ENCODE assay signal across 8 cellular contexts in genomic region chr17:75013077-75013391, GRCh38. TPM values are rescaled to one million over a fixed set of nuclear protein-coding genes. Genes with fewer than 3 reads are reported as not detected.
DNase-seq lines count a peak whose midpoint lies in the region; ATAC-seq and TF ChIP-seq lines count a peak whose summit lies in the region.

No MANE protein-coding gene starts in this region.

- H3K27ac ChIP-seq in gastrocnemius medialis: peak overlapping the region; percentile 79 to 87 (median 82)

- TF ChIP-seq CTCF in GM12875 (IDR thresholded peaks at IDR 0.05; ENCODE audit: borderline replicate concordance, insufficient read depth, low read depth, low read length): no peak
- TF ChIP-seq CTCF in fibroblast of the aortic adventitia (IDR thresholded peaks at IDR 0.05; ENCODE audit: insufficient read depth, low read length): no peak
- TF ChIP-seq CTCF in gastrocnemius medialis (IDR thresholded peaks at IDR 0.05 in 4 of 5, conservative IDR thresholded peaks at IDR 0.05 in 1 of 5): no peak

- H3K4me3 ChIP-seq in GM12875 (ENCODE audit: low read depth, low read length) (peak overlapping the region; percentile 48), fibroblast of the aortic adventitia (ENCODE audit: low read depth, low read length) (peak overlapping the region; percentile 84), gastrocnemius medialis (peak overlapping the region; percentile 82 to 98 (median 88))

- no peak for TF ChIP-seq POLR2A in gastrocnemius medialis (IDR thresholded peaks at IDR 0.05)

- in situ Hi-C loops in gastrocnemius medialis (cut with MboI; ENCODE audit: low sequenced_read_pairs in 4 of 4): no loop called here

- ATAC-seq in SK-N-SH treated with all-trans-retinoic acid at 6 μM for 48 hours (peak; percentile 6), gastrocnemius medialis (no peak), left lobe of liver (no peak), GM18873 (IDR thresholded peaks at IDR 0.05; ENCODE audit: low FRiP score, unreplicated experiment) (no peak)

- no peak for DNase-seq in fibroblast of the aortic adventitia (ENCODE audit: low read depth)
- DNase-seq in gastrocnemius medialis: no peak
- DNase-seq in left lobe of liver (ENCODE audit: low spot score): no peak
- DNase-seq in nucleus accumbens (lab: John Stamatoyannopoulos, UW): no peak
- no peak for DNase-seq in stimulated activated CD4-positive, alpha-beta T cell treated with anti-CD3 and anti-CD28 coated beads, Interleukin-2, amount 100 ng/mL, for 48 hours

- peaks cover 0 to 6% of the 10 kb centered on the region in 2 donors for H3K36me3 ChIP-seq in gastrocnemius medialis

- intact Hi-C loops in gastrocnemius medialis (cut with DNase I; ENCODE audit: low total_unique reads): no loop called here

- no peaks in the 10 kb centered on the region for H3K9me3 ChIP-seq in gastrocnemius medialis

- no peaks in the 10 kb centered on the region for H3K27me3 ChIP-seq in gastrocnemius medialis

- peaks cover 16 to 22% of the 10 kb centered on the region in 2 donors for H3K4me1 ChIP-seq in gastrocnemius medialis

TF ChIP-seq in SK-N-SH treated with all-trans-retinoic acid at 6 μM for 48 hours, 23 proteins besides CTCF, POLR2A, EP300 and RAD21:
- TF ChIP-seq ESRRG (CRISPR knock-in tag; IDR thresholded peaks at IDR 0.05) (0 out of 2 replicates have a peak, but pooled peaks have one; percentile 29), SNAI2 (CRISPR knock-in tag; IDR thresholded peaks at IDR 0.05) (no peak)

RNA-seq across cellular contexts. Expression of gene MRPL58, which starts 0.6 kb away (rescaled TPM):
- total RNA-seq in fibroblast of the aortic adventitia (ENCODE audit: low replicate concordance) (26.2 and 31.4 TPM in 2 replicates), gastrocnemius medialis (100 to 1,000 TPM in 3 of 4 donors, 10 to 100 TPM in 1; 97.9 to 141 (median 107) TPM), left lobe of liver (25.8 TPM)

RNA-seq across cellular contexts. Expression of gene CDR2L, which starts 25.6 kb away (rescaled TPM):
- total RNA-seq in fibroblast of the aortic adventitia (ENCODE audit: low replicate concordance): 11.8 and 15.3 TPM in 2 replicates
- total RNA-seq in gastrocnemius medialis: 1 to 10 TPM; 1.3 to 3.6 (median 2.6) TPM
- 1.2 TPM for total RNA-seq in left lobe of liver

RNA-seq across cellular contexts. Expression of gene ATP5PD, which starts 33.7 kb away (rescaled TPM):
- total RNA-seq in fibroblast of the aortic adventitia (ENCODE audit: low replicate concordance) (513 and 829 TPM in 2 replicates), gastrocnemius medialis (100 to 1,000 TPM; 377 to 495 (median 491) TPM), left lobe of liver (177 TPM)

RNA-seq across cellular contexts. Expression of gene KCTD2, which starts 34.0 kb away (rescaled TPM):
- 20.2 and 34.2 TPM in 2 replicates for total RNA-seq in fibroblast of the aortic adventitia (ENCODE audit: low replicate concordance)
- total RNA-seq in gastrocnemius medialis: 10 to 100 TPM; 29.4 to 51.1 (median 41.8) TPM
- 7.0 TPM for total RNA-seq in left lobe of liver

RNA-seq across cellular contexts. Expression of gene HID1, which starts 40.5 kb away (rescaled TPM):
- total RNA-seq in fibroblast of the aortic adventitia (ENCODE audit: low replicate concordance): 0.33 and 0.90 TPM in 2 replicates
- total RNA-seq in gastrocnemius medialis: 1 to 10 TPM; 2.2 to 4.3 (median 2.9) TPM
- 5.9 TPM for total RNA-seq in left lobe of liver
